32 cellular contexts compared by ENCODE assay signal in the genomic region with DNA sequence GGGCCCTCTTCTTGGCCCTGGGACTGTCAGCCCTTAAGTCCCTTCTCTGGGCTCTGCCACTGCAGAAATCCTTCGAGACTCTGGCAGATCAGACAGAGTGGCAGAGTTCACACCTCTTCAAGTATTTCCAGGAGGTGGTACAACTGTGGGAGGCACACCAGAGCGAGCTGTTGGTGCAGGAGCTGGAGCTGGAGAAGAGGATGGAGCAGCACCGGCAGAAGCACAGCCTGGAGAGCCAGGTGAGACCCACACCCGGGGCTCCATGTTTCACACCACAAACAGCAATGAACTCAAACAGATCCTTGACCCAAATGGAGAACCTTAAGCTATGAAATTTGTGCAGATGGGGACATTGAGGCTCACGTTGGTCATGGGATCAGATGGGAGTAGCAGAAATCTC.
"Had no signal": no experiment of that assay in that cellular context is flagged by ENCODE, and none has a peak within 500 bp of the region (broad histone marks: within the 10 kb centered on the region; RNA-seq: fewer than 3 reads in every experiment).

No MANE protein-coding gene starts in this region.

- DNase-seq: activated effector memory CD4-positive, alpha-beta T cell treated with anti-CD3 and anti-CD28 coated beads, Interleukin-2, amount 50 U/mL, for 16 hours; activated effector memory CD4-positive, alpha-beta T cell treated with Interleukin-2 at 50 U/mL for 16 hours; activated gamma-delta T cell; activated gamma-delta T cell treated with Interleukin-2 at 50 U/mL for 16 hours; activated naive CD4-positive, alpha-beta T cell; activated naive CD4-positive, alpha-beta T cell treated with anti-CD3 and anti-CD28 coated beads for 36 hours; activated naive CD4-positive, alpha-beta T cell treated with anti-CD3 and anti-CD28 coated beads, Interleukin-2, amount 10 ng/mL, durations not matched to agents 7 days and 5 days; activated naive CD4-positive, alpha-beta T cell treated with anti-CD3 and anti-CD28 coated beads, Interleukin-2, amount 50 U/mL, for 16 hours; activated naive CD4-positive, alpha-beta T cell treated with Interleukin-2 at 50 U/mL for 16 hours; activated naive CD8-positive, alpha-beta T cell treated with anti-CD3 and anti-CD28 coated beads for 36 hours; activated naive CD8-positive, alpha-beta T cell treated with anti-CD3 and anti-CD28 coated beads, Interleukin-2, amount 10 ng/mL, durations not matched to agents 7 days and 5 days; activated naive CD8-positive, alpha-beta T cell treated with anti-CD3 and anti-CD28 coated beads, Interleukin-2, amount 50 U/mL, for 24 hours; activated T-cell treated with anti-CD3 and anti-CD28 coated beads, Interleukin-2, amount 50 U/mL, for 1 hour; activated T-cell treated with anti-CD3 and anti-CD28 coated beads, Interleukin-2, amount 50 U/mL, for 24 hours; activated T-cell treated with anti-CD3 and anti-CD28 coated beads, Interleukin-2, amount 50 U/mL, for 4 hours; activated T-cell treated with anti-CD3 and anti-CD28 coated beads, Interleukin-2, amount 50 U/mL, for 48 hours; activated T-cell treated with anti-CD3 and anti-CD28 coated beads, Interleukin-2, amount 50 U/mL, for 72 hours; adrenal gland; amniotic stem cell; amygdala; anterior cingulate cortex; aorta; body of pancreas; brain microvascular endothelial cell; caudate nucleus; central memory CD4-positive, alpha-beta T cell; cerebellar nuclear complex had no signal

- H3K4me3 ChIP-seq: adrenal gland, ascending aorta, body of pancreas, breast epithelium, cardiac muscle cell had no signal

- H3K4me1 ChIP-seq: adrenal gland, ascending aorta, body of pancreas, breast epithelium had no signal

- H3K27ac ChIP-seq: adrenal gland, ascending aorta, body of pancreas, brain microvascular endothelial cell, breast epithelium, cardiac muscle cell had no signal

- H3K27me3 ChIP-seq: adrenal gland, ascending aorta, body of pancreas, brain microvascular endothelial cell, breast epithelium, cardiac muscle cell had no signal

- H3K9me3 ChIP-seq: adrenal gland, ascending aorta, body of pancreas, breast epithelium had no signal

- H3K36me3 ChIP-seq: brain microvascular endothelial cell had no signal

- ATAC-seq: activated naive CD4-positive, alpha-beta T cell treated with anti-CD3 and anti-CD28 coated beads, Interleukin-2, amount 50 U/mL, for 72 hours; activated naive CD8-positive, alpha-beta T cell treated with anti-CD3 and anti-CD28 coated beads, Interleukin-2, amount 50 U/mL, for 24 hours; activated T-cell treated with anti-CD3 and anti-CD28 coated beads, Interleukin-2, amount 50 U/mL, for 4 hours; activated T-cell treated with anti-CD3 and anti-CD28 coated beads, Interleukin-2, amount 50 U/mL, for 72 hours; activated T-helper 17 cell treated with anti-CD3 and anti-CD28 coated beads, Interleukin-2, amount 50 U/mL, for 72 hours; body of pancreas had no signal
